ENCODE assay signal across 1 cellular context in genomic region chr17:81928497-81929252, GRCh38.
A peak's percentile ranks its signal among the peaks of the same experiment; 100 is the strongest.
TF ChIP-seq lines count a peak whose summit lies in the region.

No MANE protein-coding gene starts in this region.

TF ChIP-seq in K562, 482 proteins besides CTCF, POLR2A, EP300 and RAD21 (continued from another document):
- TF ChIP-seq UBTF (IDR thresholded peaks at IDR 0.05; ENCODE audit: borderline replicate concordance in 1 of 2, low read depth in 2 of 2, low read length in 2 of 2) = 0 out of 4 replicates have a peak, but pooled peaks of 1 of the 2 experiments have one; percentile 37
- no peak for TF ChIP-seq ZBTB43 (CRISPR knock-in tag; IDR thresholded peaks at IDR 0.05)
- TF ChIP-seq THRA (IDR thresholded peaks at IDR 0.05) = no peak
